Comparison of ENCODE assay signal across 1 cellular context in genomic region chr9:124262596-124263045, GRCh38.
TF ChIP-seq lines count a peak whose summit lies in the region.

No MANE protein-coding gene starts in this region.

TF ChIP-seq in A549, 52 proteins besides CTCF, POLR2A, EP300 and RAD21 (continued from another document):
- TF ChIP-seq ELK1 (IDR thresholded peaks at IDR 0.05; ENCODE audit: low read depth, low read length): no peak
- TF ChIP-seq HOXB5 (CRISPR knock-in tag; IDR thresholded peaks at IDR 0.05): no peak
- TF ChIP-seq CBX8 (IDR thresholded peaks at IDR 0.05): no peak
- TF ChIP-seq MAZ (IDR thresholded peaks at IDR 0.05; ENCODE audit: borderline replicate concordance, low read depth, low read length): no peak
- no peak for TF ChIP-seq TFCP2L1 (CRISPR knock-in tag; IDR thresholded peaks at IDR 0.05)
- no peak for TF ChIP-seq TP53 (CRISPR knock-in tag; IDR thresholded peaks at IDR 0.05)
- TF ChIP-seq POLR2AphosphoS2 (conservative IDR thresholded peaks at IDR 0.05; ENCODE audit: low read length): no peak
- TF ChIP-seq HES2 (IDR thresholded peaks at IDR 0.05): no peak
- no peak for TF ChIP-seq GATA3 (IDR thresholded peaks at IDR 0.05; ENCODE audit: borderline replicate concordance)
- TF ChIP-seq CHD2 (IDR thresholded peaks at IDR 0.05; ENCODE audit: low read length, partially characterized antibody): no peak
